Comparison of ENCODE assay signal across 8 cellular contexts in the genomic region with DNA sequence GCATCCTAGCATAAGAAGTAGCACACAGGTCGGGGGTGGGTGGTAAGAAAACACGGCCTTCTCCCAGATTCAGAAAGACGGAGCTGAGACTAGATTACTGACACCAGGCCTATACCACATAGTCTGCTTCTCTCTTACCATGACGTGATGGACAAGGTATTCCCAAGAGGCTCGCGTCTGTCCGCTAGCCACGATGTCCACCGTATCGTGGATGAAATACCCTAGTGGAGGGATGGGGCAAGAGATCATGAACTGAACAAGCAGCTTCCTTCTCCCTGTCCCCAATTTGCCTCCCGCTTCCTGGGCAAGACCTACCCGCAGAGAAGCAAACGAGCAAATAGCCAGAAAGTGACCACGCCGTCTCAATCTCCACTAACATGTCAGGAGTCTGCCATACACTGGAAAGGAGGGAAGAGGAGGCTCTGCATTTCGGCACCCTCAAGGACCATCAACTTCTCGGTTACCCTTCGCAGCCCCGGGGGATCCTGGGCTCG. TPM values are rescaled to one million over a fixed set of nuclear protein-coding genes. Genes with fewer than 3 reads are reported as not detected.
DNase-seq lines count a peak whose midpoint lies in the region; ATAC-seq and TF ChIP-seq lines count a peak whose summit lies in the region.

No MANE protein-coding gene starts in this region.

- no peaks in the 10 kb centered on the region for H3K27me3 Mint-ChIP-seq in naive thymus-derived CD4-positive, alpha-beta T cell

- H3K9me3 Mint-ChIP-seq in naive thymus-derived CD4-positive, alpha-beta T cell: no peaks in the 10 kb centered on the region

- peak overlapping the region; percentile 67 to 96 (median 82) for H3K4me3 Mint-ChIP-seq in naive thymus-derived CD4-positive, alpha-beta T cell

- H3K27ac Mint-ChIP-seq in naive thymus-derived CD4-positive, alpha-beta T cell: peak overlapping the region; percentile 23 to 88 (median 80)

- H3K36me3 ChIP-seq in RWPE2 (ENCODE audit: low read depth): peaks cover 49% of the 10 kb centered on the region
- peaks cover 20 to 39% (median 32%) of the 10 kb centered on the region in 3 experiments for H3K36me3 ChIP-seq in naive thymus-derived CD4-positive, alpha-beta T cell (ENCODE audit: control insufficient read depth in 2 of 3, insufficient read depth in 3 of 3, low read length in 3 of 3)
- H3K36me3 ChIP-seq in aorta (ENCODE audit: control insufficient read depth in 1 of 2, insufficient read depth in 2 of 2, low read length in 1 of 2): peaks cover 0 to 6% of the 10 kb centered on the region in 2 donors

- peaks cover 24% of the 10 kb centered on the region for H3K4me1 ChIP-seq in RWPE2 (ENCODE audit: insufficient read depth, poor library complexity, severe bottlenecking)
- H3K4me1 ChIP-seq in naive thymus-derived CD4-positive, alpha-beta T cell (ENCODE audit: control insufficient read depth in 2 of 2, insufficient read depth in 2 of 2, low read length in 2 of 2): peaks cover 36 to 49% of the 10 kb centered on the region in 2 donors
- peaks cover 0 to 6% of the 10 kb centered on the region in 2 donors for H3K4me1 ChIP-seq in aorta (ENCODE audit: control insufficient read depth in 1 of 2, insufficient read depth in 2 of 2, low read length in 2 of 2)

- H3K36me3 Mint-ChIP-seq in naive thymus-derived CD4-positive, alpha-beta T cell: peaks cover 4 to 36% (median 17%) of the 10 kb centered on the region in 5 donors

- H3K9me3 ChIP-seq in RWPE2 (ENCODE audit: severe bottlenecking) (no peaks in the 10 kb centered on the region), aorta (ENCODE audit: control insufficient read depth, low read length) (no peaks in the 10 kb centered on the region)
- no peaks in the 10 kb centered on the region for H3K9me3 ChIP-seq in naive thymus-derived CD4-positive, alpha-beta T cell (ENCODE audit: control insufficient read depth in 2 of 3, low read length in 3 of 3)

- no peaks in the 10 kb centered on the region for H3K27me3 ChIP-seq in RWPE2 (ENCODE audit: insufficient read depth, poor library complexity, severe bottlenecking)
- H3K27me3 ChIP-seq in naive thymus-derived CD4-positive, alpha-beta T cell (ENCODE audit: control insufficient read depth in 2 of 2, insufficient read depth in 2 of 2, low read length in 2 of 2): no peaks in the 10 kb centered on the region
- no peaks in the 10 kb centered on the region for H3K27me3 ChIP-seq in aorta (ENCODE audit: control insufficient read depth in 1 of 2, insufficient read depth in 2 of 2, low read length in 1 of 2)

- H3K4me1 Mint-ChIP-seq in naive thymus-derived CD4-positive, alpha-beta T cell: peaks cover 18 to 74% (median 64%) of the 10 kb centered on the region in 7 donors

- intact Hi-C loops in naive thymus-derived CD4-positive, alpha-beta T cell (cut with micrococcal nuclease): loop anchor here in 1 of 2 donors (5.0 to 10.0 kb wide), 3 partner anchors 78 to 567 kb away; a partner anchor contains a TSS
- intact Hi-C loops in aorta (cut with DNase I): no loop called here

- H3K4me3 ChIP-seq in RWPE2 (ENCODE audit: severe bottlenecking) (peak overlapping the region; percentile 47), coronary artery (peak overlapping the region; percentile 87), aorta (ENCODE audit: low read length in 2 of 2) (no peak overlapping the region)
- no peak overlapping the region for H3K4me3 ChIP-seq in naive thymus-derived CD4-positive, alpha-beta T cell (ENCODE audit: low read length)

- H3K27ac ChIP-seq in C4-2B (peak overlapping the region; percentile 97), RWPE2 (ENCODE audit: poor library complexity, severe bottlenecking) (peak overlapping the region; percentile 92), coronary artery (peak overlapping the region in 1 of 2 donors; percentile 99), aorta (ENCODE audit: low read depth in 1 of 2, low read length in 2 of 2) (no peak overlapping the region)
- H3K27ac ChIP-seq in naive thymus-derived CD4-positive, alpha-beta T cell (ENCODE audit: low read depth, low read length): peak overlapping the region; percentile 65

- 16% methylated on average over 20 of the region's 20 CpGs for WGBS in aorta, 2 donors

- CTCF ChIA-PET in naive thymus-derived CD4-positive, alpha-beta T cell (lab: Charles Lee): interaction anchor here (0.6 to 10.6 kb wide), 3 partner anchors 9 to 228 kb away, joined by 3 to 331 read pairs (median 3); a partner anchor contains a TSS

- TF ChIP-seq CTCF in C4-2B (conservative IDR thresholded peaks at IDR 0.05) (no peak; the same call in 1 of the 2 replicates), RWPE2 (IDR thresholded peaks at IDR 0.05; ENCODE audit: poor library complexity, severe bottlenecking) (no peak), coronary artery (IDR thresholded peaks at IDR 0.05) (no peak)

- peak; percentile 67 for DNase-seq in H4 (ENCODE audit: low spot score)
- no peak for DNase-seq in RWPE2 (ENCODE audit: low spot score)
- no peak for DNase-seq in coronary artery (ENCODE audit: low spot score)
- no peak for DNase-seq in naive thymus-derived CD4-positive, alpha-beta T cell
- no peak for DNase-seq in GM19238 (ENCODE audit: insufficient read length, low spot score)
- no peak for DNase-seq in aorta

- POLR2A ChIA-PET in naive thymus-derived CD4-positive, alpha-beta T cell (lab: Charles Lee): interaction anchor here (1.4 to 9.2 kb wide), 7 partner anchors 14 to 177 kb away, joined by 3 to 269 read pairs (median 17); a partner anchor contains a TSS

- ATAC-seq in RWPE2 (ENCODE audit: low read depth) (peak; percentile 4), aorta (ENCODE audit: low FRiP score) (no peak), GM21423 (IDR thresholded peaks at IDR 0.05; ENCODE audit: unreplicated experiment) (no peak)
- ATAC-seq in naive thymus-derived CD4-positive, alpha-beta T cell: no peak

RNA-seq across cellular contexts. Expression of a gene that starts 0.8 kb away (rescaled TPM):
- 21.0 and 34.2 TPM in 2 replicates for total RNA-seq in H4 (2014; rRNA removed; shearing (Covaris generic))
- total RNA-seq in naive thymus-derived CD4-positive, alpha-beta T cell: 1 to 10 TPM in 1 of 5 experiments, under 1 TPM in 2, not detected in 2; 0.69 to 3.0 (median 0.79) TPM
- polyA plus RNA-seq in naive thymus-derived CD4-positive, alpha-beta T cell: not detected
- 1 to 10 TPM in 1 of 2 donors, under 1 TPM in 1; 0.90 to 2.5 TPM for total RNA-seq in aorta
- 1 to 10 TPM in 1 of 2 donors, not detected in 1; 1.5 TPM for polyA plus RNA-seq in aorta

RNA-seq across cellular contexts. Expression of a gene that starts 3.4 kb away (rescaled TPM):
- total RNA-seq in H4 (2014; rRNA removed; shearing (Covaris generic)): 1.4 and 3.1 TPM in 2 replicates
- total RNA-seq in naive thymus-derived CD4-positive, alpha-beta T cell: 10 to 100 TPM in 3 of 5 experiments, 1 to 10 TPM in 2; 7.5 to 12.8 (median 11.3) TPM
- 1 to 10 TPM; 3.3 to 4.5 TPM for polyA plus RNA-seq in naive thymus-derived CD4-positive, alpha-beta T cell
- 1 to 10 TPM; 1.6 to 4.5 TPM for total RNA-seq in aorta
- polyA plus RNA-seq in aorta: 1 to 10 TPM; 2.0 to 5.3 TPM

RNA-seq across cellular contexts. Expression of a gene that starts 5.4 kb away (rescaled TPM):
- 957 and 967 TPM in 2 replicates for total RNA-seq in H4 (2014; rRNA removed; shearing (Covaris generic))
- total RNA-seq in naive thymus-derived CD4-positive, alpha-beta T cell: 1,000 to 10,000 TPM; 1,887 to 3,452 (median 3,095) TPM
- polyA plus RNA-seq in naive thymus-derived CD4-positive, alpha-beta T cell: 1,000 to 10,000 TPM; 5,029 to 6,337 TPM
- total RNA-seq in aorta: 1,000 to 10,000 TPM; 1,133 to 1,177 TPM
- polyA plus RNA-seq in aorta: 1,000 to 10,000 TPM; 1,641 to 1,888 TPM

RNA-seq across cellular contexts. Expression of a gene that starts 7.5 kb away (rescaled TPM):
- 233 and 275 TPM in 2 replicates for total RNA-seq in H4 (2014; rRNA removed; shearing (Covaris generic))
- total RNA-seq in naive thymus-derived CD4-positive, alpha-beta T cell: 10 to 100 TPM; 11.0 to 50.2 (median 16.4) TPM
- 10 to 100 TPM; 12.2 to 19.2 TPM for polyA plus RNA-seq in naive thymus-derived CD4-positive, alpha-beta T cell
- 100 to 1,000 TPM; 107 to 115 TPM for total RNA-seq in aorta
- polyA plus RNA-seq in aorta: 100 to 1,000 TPM; 133 to 303 TPM

RNA-seq across cellular contexts. Expression of a gene that starts 13.5 kb away (rescaled TPM):
- total RNA-seq in H4 (2014; rRNA removed; shearing (Covaris generic)): 0.70 TPM in 1 of 2 replicates, not detected in the other
- total RNA-seq in naive thymus-derived CD4-positive, alpha-beta T cell: 10 to 100 TPM in 2 of 5 experiments, 1 to 10 TPM in 3; 5.2 to 14.4 (median 7.3) TPM
- polyA plus RNA-seq in naive thymus-derived CD4-positive, alpha-beta T cell: 1 to 10 TPM in 1 of 2 donors, under 1 TPM in 1; 0.44 to 1.4 TPM
- total RNA-seq in aorta: 1 to 10 TPM in 1 of 2 donors, under 1 TPM in 1; 0.78 to 6.6 TPM
- polyA plus RNA-seq in aorta: 1 to 10 TPM; 5.1 to 5.3 TPM

Comparison
In these comparisons a context has a peak if more than half of its experiments do, and no peak if none do; other contexts are left out.
1. H3K27ac ChIP-seq: peak in C4-2B (single experiment), RWPE2 (single experiment) and naive thymus-derived CD4-positive, alpha-beta T cell (single experiment); none in aorta (0 of 2).
2. H3K4me3 ChIP-seq: peak in RWPE2 (single experiment) and coronary artery (single experiment); none in naive thymus-derived CD4-positive, alpha-beta T cell (single experiment) and aorta (0 of 2).